1 cellular context compared by ENCODE assay signal in genomic region chr21:37921091-37921490, GRCh38.
TF ChIP-seq lines count a peak whose summit lies in the region.

No MANE protein-coding gene starts in this region.

TF ChIP-seq in GM23338, 12 proteins besides CTCF, POLR2A, EP300 and RAD21 (continued from another document):
- TF ChIP-seq STAT1 (IDR thresholded peaks at IDR 0.05; ENCODE audit: unreplicated experiment), result no peak
- TF ChIP-seq EZH2phosphoT487 (IDR thresholded peaks at IDR 0.05; ENCODE audit: unreplicated experiment), result no peak
